Comparison of ENCODE assay signal across 9 cellular contexts in genomic region chr5:36239370-36240293, GRCh38. TPM values are rescaled to one million over a fixed set of nuclear protein-coding genes. Genes with fewer than 3 reads are reported as not detected.
DNase-seq lines count a peak whose midpoint lies in the region; ATAC-seq, FAIRE-seq and TF ChIP-seq lines count a peak whose summit lies in the region.
"Had no signal": no experiment of that assay in that cellular context is flagged by ENCODE, and none has a peak within 500 bp of the region (broad histone marks: within the 10 kb centered on the region; RNA-seq: fewer than 3 reads in every experiment).

No MANE protein-coding gene starts in this region.

- H3K27ac ChIP-seq in keratinocyte (ENCODE audit: control insufficient read depth, insufficient read depth, low read length) (no peak overlapping the region), suprapubic skin (no peak overlapping the region)

- H3K36me3 Mint-ChIP-seq in activated CD4-positive, alpha-beta T cell treated with anti-CD3 and anti-CD28 coated beads, Interleukin-2, amount 10 ng/mL, durations not matched to agents 24 days and 14 days (ENCODE audit: low read depth): no peaks in the 10 kb centered on the region
- no peaks in the 10 kb centered on the region for H3K36me3 Mint-ChIP-seq in activated T-helper 17 cell treated with anti-CD3 and anti-CD28 coated beads, Interleukin-2, amount 50 U/mL, for 72 hours (ENCODE audit: low read depth)

- no peaks in the 10 kb centered on the region for H3K9me1 ChIP-seq in keratinocyte (ENCODE audit: control insufficient read depth, extremely low read depth, insufficient read depth, low read length)

- H2AFZ ChIP-seq in keratinocyte (ENCODE audit: control insufficient read depth, low read length): peak overlapping the region; percentile 34

- TF ChIP-seq CTCF in keratinocyte (optimal IDR thresholded peaks at IDR 0.05 in 1 of 3, IDR thresholded peaks at IDR 0.05 in 1 of 3, conservative IDR thresholded peaks at IDR 0.05 in 1 of 3; ENCODE audit: extremely low read depth in 1 of 3, insufficient read depth in 2 of 3, low read length in 3 of 3) (no peak), suprapubic skin (IDR thresholded peaks at IDR 0.05) (no peak)

- peaks cover 29% of the 10 kb centered on the region for H3K4me1 Mint-ChIP-seq in activated CD4-positive, alpha-beta T cell treated with anti-CD3 and anti-CD28 coated beads, Interleukin-2, amount 10 ng/mL, durations not matched to agents 24 days and 14 days
- peaks cover 25% of the 10 kb centered on the region for H3K4me1 Mint-ChIP-seq in activated T-helper 17 cell treated with anti-CD3 and anti-CD28 coated beads, Interleukin-2, amount 50 U/mL, for 72 hours

- H3K27me3 ChIP-seq in keratinocyte (ENCODE audit: control insufficient read depth, extremely low read depth, insufficient read depth, low read length) (peaks cover 3% of the 10 kb centered on the region), suprapubic skin (no peaks in the 10 kb centered on the region)

- no peaks in the 10 kb centered on the region for H3K9me3 ChIP-seq in keratinocyte (ENCODE audit: control insufficient read depth, low read depth, low read length)
- H3K9me3 ChIP-seq in suprapubic skin: no peaks in the 10 kb centered on the region

- peak overlapping the region; percentile 31 for H3K27ac Mint-ChIP-seq in activated CD4-positive, alpha-beta T cell treated with anti-CD3 and anti-CD28 coated beads, Interleukin-2, amount 10 ng/mL, durations not matched to agents 24 days and 14 days
- H3K27ac Mint-ChIP-seq in activated T-helper 17 cell treated with anti-CD3 and anti-CD28 coated beads, Interleukin-2, amount 50 U/mL, for 72 hours: peak overlapping the region; percentile 18

- no peaks in the 10 kb centered on the region for H3K9me3 Mint-ChIP-seq in activated CD4-positive, alpha-beta T cell treated with anti-CD3 and anti-CD28 coated beads, Interleukin-2, amount 10 ng/mL, durations not matched to agents 24 days and 14 days
- H3K9me3 Mint-ChIP-seq in activated T-helper 17 cell treated with anti-CD3 and anti-CD28 coated beads, Interleukin-2, amount 50 U/mL, for 72 hours: no peaks in the 10 kb centered on the region

- no peaks in the 10 kb centered on the region for H4K20me1 ChIP-seq in keratinocyte (ENCODE audit: control insufficient read depth, extremely low read depth, insufficient read depth, low read length)

- no peaks in the 10 kb centered on the region for H3K36me3 ChIP-seq in keratinocyte (ENCODE audit: control insufficient read depth in 2 of 2, extremely low read depth in 1 of 2, insufficient read depth in 2 of 2, low read length in 2 of 2)
- H3K36me3 ChIP-seq in suprapubic skin: no peaks in the 10 kb centered on the region

- no peak for TF ChIP-seq POLR2A in suprapubic skin (IDR thresholded peaks at IDR 0.05)

- H3K9ac ChIP-seq in keratinocyte (ENCODE audit: control insufficient read depth, extremely low read depth, insufficient read depth, low read length): no peak overlapping the region

- WGBS in suprapubic skin: 26% methylated on average over 4 of the region's 4 CpGs

- FAIRE-seq in keratinocyte (lab: Jason Lieb, UNC): peak; percentile 49

- H3K27me3 Mint-ChIP-seq in activated CD4-positive, alpha-beta T cell treated with anti-CD3 and anti-CD28 coated beads, Interleukin-2, amount 10 ng/mL, durations not matched to agents 24 days and 14 days: peaks cover 4% of the 10 kb centered on the region
- H3K27me3 Mint-ChIP-seq in activated T-helper 17 cell treated with anti-CD3 and anti-CD28 coated beads, Interleukin-2, amount 50 U/mL, for 72 hours: no peaks in the 10 kb centered on the region

- DNase-seq in activated CD4-positive, alpha-beta T cell treated with anti-CD3 and anti-CD28 coated beads, Interleukin-2, amount 10 ng/mL, durations not matched to agents 24 days and 14 days: no peak
- DNase-seq in activated CD4-positive, alpha-beta T cell treated with anti-CD3 and anti-CD28 coated beads for 48 hours: no peak
- DNase-seq in keratinocyte (ENCODE audit: low read depth, low spot score): no peak
- DNase-seq in suprapubic skin (ENCODE audit: low spot score in 2 of 2): no peak
- no peak for DNase-seq in NCI-H446 (lab: John Stamatoyannopoulos, UW)
- no peak for DNase-seq in cortex of kidney (lab: John Stamatoyannopoulos, UW)
- DNase-seq: SHP77 had no signal

- H3K4me1 ChIP-seq in keratinocyte (ENCODE audit: control insufficient read depth, extremely low read depth, insufficient read depth, low read length) (peaks cover 18% of the 10 kb centered on the region), suprapubic skin (peaks cover 31% of the 10 kb centered on the region)

- H3K4me3 ChIP-seq in keratinocyte (ENCODE audit: control insufficient read depth in 2 of 3, extremely low read depth in 1 of 3, insufficient read depth in 2 of 3, low read depth in 1 of 3, low read length in 3 of 3) (peak overlapping the region in 2 of 3 experiments; percentile 78 to 84), suprapubic skin (peak overlapping the region; percentile 89)

- ATAC-seq in activated T-helper 17 cell treated with anti-CD3 and anti-CD28 coated beads, Interleukin-2, amount 50 U/mL, for 72 hours (replicated peaks): no peak
- no peak for ATAC-seq in HG03439 (IDR thresholded peaks at IDR 0.05; ENCODE audit: unreplicated experiment)

- peak overlapping the region; percentile 95 for H3K4me2 ChIP-seq in keratinocyte (ENCODE audit: control insufficient read depth, extremely low read depth, insufficient read depth, low read depth, low read length)

- intact Hi-C loops in activated CD4-positive, alpha-beta T cell treated with anti-CD3 and anti-CD28 coated beads, Interleukin-2, amount 10 ng/mL, durations not matched to agents 24 days and 14 days (cut with micrococcal nuclease): loop anchor here (2.0 to 5.0 kb wide), 4 partner anchors 162 to 1401 kb away; partner anchors contain the start of genes BRIX1, NIPBL, RAD1 and TTC23L

- dilution Hi-C loops in keratinocyte (cut with MboI; ENCODE audit: extremely low pct_ligation_motif_present, low sequenced_read_pairs): no loop called here

- no peak for TF ChIP-seq EP300 in suprapubic skin (IDR thresholded peaks at IDR 0.05)

- H3K4me3 Mint-ChIP-seq in activated CD4-positive, alpha-beta T cell treated with anti-CD3 and anti-CD28 coated beads, Interleukin-2, amount 10 ng/mL, durations not matched to agents 24 days and 14 days: peak overlapping the region; percentile 83
- peak overlapping the region; percentile 71 for H3K4me3 Mint-ChIP-seq in activated T-helper 17 cell treated with anti-CD3 and anti-CD28 coated beads, Interleukin-2, amount 50 U/mL, for 72 hours

- peaks cover 22% of the 10 kb centered on the region for H3K79me2 ChIP-seq in keratinocyte (ENCODE audit: control insufficient read depth, insufficient read depth, low read length)

RNA-seq across cellular contexts. Expression of gene NADK2, which starts 2.1 kb away (rescaled TPM):
- total RNA-seq in activated CD4-positive, alpha-beta T cell treated with anti-CD3 and anti-CD28 coated beads, Interleukin-2, amount 10 ng/mL, durations not matched to agents 24 days and 14 days: 23.0 and 25.8 TPM in 2 replicates
- total RNA-seq in activated T-helper 17 cell treated with anti-CD3 and anti-CD28 coated beads, Interleukin-2, amount 50 U/mL, for 72 hours: 10 to 100 TPM in 1 of 2 donors, 1 to 10 TPM in 1; 7.2 to 11.0 TPM
- 7.2 to 15.4 TPM (median 8.4 TPM) in 3 replicates for polyA plus RNA-seq in keratinocyte
- polyA plus RNA-seq in keratinocyte (2011; ENCODE audit: low read depth): 26.6 TPM
- 7.1 and 13.2 TPM in 2 replicates for polyA plus RNA-seq in keratinocyte (2011; cell fraction: cytosol; rRNA removed)
- 6.8 and 13.4 TPM in 2 replicates for polyA plus RNA-seq in keratinocyte (2011; cell fraction: nucleus; rRNA removed)
- 10.2 and 10.5 TPM in 2 replicates for polyA plus RNA-seq in keratinocyte (2012; ENCODE audit: low replicate concordance)
- polyA minus RNA-seq in keratinocyte: 3.5 to 14.0 TPM (median 13.1 TPM) in 3 replicates
- 17.5 TPM for polyA minus RNA-seq in keratinocyte (2011; cell fraction: cytosol; rRNA and poly(A)+ RNA removed)
- 3.1 and 14.8 TPM in 2 replicates for polyA minus RNA-seq in keratinocyte (2011; cell fraction: nucleus; rRNA and poly(A)+ RNA removed)
- total RNA-seq in suprapubic skin: 10 to 100 TPM; 12.3 to 18.4 (median 15.7) TPM
